ENCODE assay signal across 11 cellular contexts in the genomic region with DNA sequence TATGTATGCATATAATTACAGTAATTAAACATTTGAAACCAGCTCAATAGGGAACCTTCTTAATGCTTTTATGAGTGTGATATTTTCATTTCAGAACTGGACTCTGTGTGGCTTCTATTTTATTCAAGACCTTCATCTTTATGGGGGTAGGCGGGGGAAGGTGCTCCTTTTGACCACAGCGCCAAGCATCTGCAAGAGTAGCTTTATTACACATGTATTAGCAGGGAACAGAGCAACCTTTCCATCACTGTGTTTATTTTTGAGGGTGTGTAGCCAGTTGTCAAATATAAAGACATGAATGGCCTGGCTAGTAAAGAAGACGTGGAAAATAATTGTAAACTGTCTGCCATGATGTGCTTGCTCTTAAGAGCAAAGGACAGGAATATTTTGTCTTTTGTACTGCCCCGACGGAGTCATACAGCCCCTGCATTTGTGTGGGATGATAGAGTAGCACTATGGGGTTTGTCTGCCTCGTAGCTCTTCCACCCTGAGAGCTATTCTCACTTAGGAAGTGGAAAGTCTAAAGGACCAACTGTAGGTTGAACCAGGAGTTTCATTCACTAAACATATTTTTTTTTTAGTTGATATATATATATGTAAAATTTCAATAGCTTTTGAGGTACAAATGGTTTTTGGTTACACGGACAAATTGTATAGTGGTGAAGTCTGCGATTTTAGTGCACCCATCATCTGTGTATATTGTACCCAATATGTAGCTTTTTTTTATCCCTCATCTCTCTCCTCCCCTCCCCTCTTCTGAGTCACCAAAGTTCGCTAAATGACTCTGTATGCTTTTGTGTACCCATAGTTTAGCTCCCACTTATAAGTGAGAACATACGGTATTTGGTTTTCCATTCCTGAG.
DNase-seq lines count a peak whose midpoint lies in the region; ATAC-seq and TF ChIP-seq lines count a peak whose summit lies in the region.
"Had no signal": no experiment of that assay in that cellular context is flagged by ENCODE, and none has a peak within 500 bp of the region (broad histone marks: within the 10 kb centered on the region; RNA-seq: fewer than 3 reads in every experiment).

No MANE protein-coding gene starts in this region.

- no peaks in the 10 kb centered on the region for H3K27me3 ChIP-seq in naive thymus-derived CD4-positive, alpha-beta T cell (ENCODE audit: control insufficient read depth in 2 of 2, insufficient read depth in 2 of 2, low read length in 2 of 2)
- H3K27me3 ChIP-seq: testis had no signal

- CTCF ChIA-PET in activated CD8-positive, alpha-beta T cell treated with anti-CD3 and anti-CD28 coated beads for 36 hours (lab: Charles Lee) = interaction anchor here (1.2 to 2.0 kb wide), 9 partner anchors 9 to 120 kb away, joined by 3 to 13 read pairs (median 4); a partner anchor contains a TSS
- CTCF ChIA-PET in naive thymus-derived CD4-positive, alpha-beta T cell (lab: Charles Lee) = interaction anchor here (0.6 to 3.2 kb wide), 10 partner anchors 18 to 120 kb away, joined by 3 to 17 read pairs (median 5); a partner anchor contains a TSS

- H3K27me3 Mint-ChIP-seq in activated CD8-positive, alpha-beta T cell treated with anti-CD3 and anti-CD28 coated beads for 36 hours = no peaks in the 10 kb centered on the region
- no peaks in the 10 kb centered on the region for H3K27me3 Mint-ChIP-seq in naive thymus-derived CD4-positive, alpha-beta T cell
- H3K27me3 Mint-ChIP-seq in HFFc6 (ENCODE audit: insufficient read depth) = no peaks in the 10 kb centered on the region; the same call in 1 of the 2 replicates

- H3K9me3 ChIP-seq in naive thymus-derived CD4-positive, alpha-beta T cell (ENCODE audit: control insufficient read depth in 2 of 3, low read length in 3 of 3) = no peaks in the 10 kb centered on the region
- H3K9me3 ChIP-seq: testis had no signal

- peaks cover 14% of the 10 kb centered on the region for H3K9me3 Mint-ChIP-seq in activated CD8-positive, alpha-beta T cell treated with anti-CD3 and anti-CD28 coated beads for 36 hours
- peaks cover 0 to 24% (median 13%) of the 10 kb centered on the region in 11 donors for H3K9me3 Mint-ChIP-seq in naive thymus-derived CD4-positive, alpha-beta T cell
- H3K9me3 Mint-ChIP-seq in HFFc6 = no peaks in the 10 kb centered on the region

- peak overlapping the region; percentile 92 for H3K27ac Mint-ChIP-seq in activated CD8-positive, alpha-beta T cell treated with anti-CD3 and anti-CD28 coated beads for 36 hours
- peak overlapping the region; percentile 82 to 100 (median 99) for H3K27ac Mint-ChIP-seq in naive thymus-derived CD4-positive, alpha-beta T cell
- no peak overlapping the region for H3K27ac Mint-ChIP-seq in HFFc6

- peaks cover 6% of the 10 kb centered on the region for H3K36me3 Mint-ChIP-seq in activated CD8-positive, alpha-beta T cell treated with anti-CD3 and anti-CD28 coated beads for 36 hours (ENCODE audit: low read depth)
- peaks cover 4 to 19% (median 12%) of the 10 kb centered on the region in 5 donors for H3K36me3 Mint-ChIP-seq in naive thymus-derived CD4-positive, alpha-beta T cell
- peaks cover 3% of the 10 kb centered on the region for H3K36me3 Mint-ChIP-seq in HFFc6 (ENCODE audit: low read depth)

- ATAC-seq in activated CD8-positive, alpha-beta T cell treated with anti-CD3 and anti-CD28 coated beads for 36 hours = peak; percentile 72
- no peak for ATAC-seq in naive thymus-derived CD4-positive, alpha-beta T cell

- H3K4me1 Mint-ChIP-seq in activated CD8-positive, alpha-beta T cell treated with anti-CD3 and anti-CD28 coated beads for 36 hours (ENCODE audit: low read depth) = peaks cover 79% of the 10 kb centered on the region
- peaks cover 39 to 99% (median 93%) of the 10 kb centered on the region in 7 donors for H3K4me1 Mint-ChIP-seq in naive thymus-derived CD4-positive, alpha-beta T cell
- peaks cover 24% of the 10 kb centered on the region for H3K4me1 Mint-ChIP-seq in HFFc6 (ENCODE audit: low read depth)

- H3K27ac ChIP-seq in naive thymus-derived CD4-positive, alpha-beta T cell (ENCODE audit: low read depth, low read length) = peak overlapping the region; percentile 80

- no peak for TF ChIP-seq CTCF in activated CD8-positive, alpha-beta T cell treated with anti-CD3 and anti-CD28 coated beads for 36 hours (IDR thresholded peaks at IDR 0.05)
- no peak for TF ChIP-seq CTCF in HFFc6 (IDR thresholded peaks at IDR 0.05)

- DNase-seq in DMS 273 (lab: John Stamatoyannopoulos, UW; ENCODE audit: unreplicated experiment) (peak; percentile 64), DMS 273 treated with DMSO at 0.1 percent for 48 hours (lab: John Stamatoyannopoulos, UW) (no peak), HT-29 (ENCODE audit: low spot score) (peak; percentile 5), HFFc6 (no peak), KBM-7 (no peak), NCI-H1105 treated with DMSO at 0.1 percent for 48 hours (lab: John Stamatoyannopoulos, UW) (no peak)
- DNase-seq in activated CD8-positive, alpha-beta T cell treated with anti-CD3 and anti-CD28 coated beads for 36 hours = peak; percentile 36
- no peak for DNase-seq in naive thymus-derived CD4-positive, alpha-beta T cell
- DNase-seq: cerebellar nuclear complex, midbrain had no signal

- peaks cover 18 to 46% of the 10 kb centered on the region in 2 donors for H3K4me1 ChIP-seq in naive thymus-derived CD4-positive, alpha-beta T cell (ENCODE audit: control insufficient read depth in 2 of 2, insufficient read depth in 2 of 2, low read length in 2 of 2)

- peak overlapping the region; percentile 58 for H3K4me3 Mint-ChIP-seq in activated CD8-positive, alpha-beta T cell treated with anti-CD3 and anti-CD28 coated beads for 36 hours
- peak overlapping the region; percentile 79 to 97 (median 91) for H3K4me3 Mint-ChIP-seq in naive thymus-derived CD4-positive, alpha-beta T cell
- no peak overlapping the region for H3K4me3 Mint-ChIP-seq in HFFc6

- H3K36me3 ChIP-seq in naive thymus-derived CD4-positive, alpha-beta T cell (ENCODE audit: control insufficient read depth in 2 of 3, insufficient read depth in 3 of 3, low read length in 3 of 3) = no peaks in the 10 kb centered on the region

- intact Hi-C loops in activated CD8-positive, alpha-beta T cell treated with anti-CD3 and anti-CD28 coated beads for 36 hours (cut with micrococcal nuclease) = no loop called here
- intact Hi-C loops in naive thymus-derived CD4-positive, alpha-beta T cell (cut with micrococcal nuclease) = loop anchor here in 1 of 2 donors (1.0 kb wide), 1 partner anchor 71 kb away; no protein-coding TSS in a partner anchor

- in situ Hi-C loops in KBM-7 (cut with MboI; ENCODE audit: low pct_unique_long_range_greater_than_20kb, low sequenced_read_pairs) = no loop called here

- POLR2A ChIA-PET in activated CD8-positive, alpha-beta T cell treated with anti-CD3 and anti-CD28 coated beads for 36 hours (lab: Charles Lee) = interaction anchor here (0.9 to 1.8 kb wide), 7 partner anchors 17 to 231 kb away, joined by 3 to 8 read pairs (median 5); a partner anchor contains a TSS
- POLR2A ChIA-PET in naive thymus-derived CD4-positive, alpha-beta T cell (lab: Charles Lee) = interaction anchor here (1.0 to 6.2 kb wide), 5 partner anchors 8 to 70 kb away, joined by 3 to 88 read pairs (median 5); no protein-coding TSS in a partner anchor

- peak overlapping the region; percentile 14 for H3K4me3 ChIP-seq in naive thymus-derived CD4-positive, alpha-beta T cell (ENCODE audit: low read length)
- H3K4me3 ChIP-seq: testis had no signal

Comparison
In these comparisons a context has a peak if more than half of its experiments do, and no peak if none do; other contexts are left out.
1. DNase-seq: peak in DMS 273 (single experiment), HT-29 (single experiment) and activated CD8-positive, alpha-beta T cell treated with anti-CD3 and anti-CD28 coated beads for 36 hours (single experiment); none in DMS 273 treated with DMSO at 0.1 percent for 48 hours (single experiment), naive thymus-derived CD4-positive, alpha-beta T cell (0 of 9), HFFc6 (single experiment), KBM-7 (single experiment) and NCI-H1105 treated with DMSO at 0.1 percent for 48 hours (single experiment).